ENCODE assay signal across 16 cellular contexts in genomic region chr16:77789646-77790370, GRCh38. TPM values are rescaled to one million over a fixed set of nuclear protein-coding genes. Genes with fewer than 3 reads are reported as not detected.
DNase-seq lines count a peak whose midpoint lies in the region; FAIRE-seq and TF ChIP-seq lines count a peak whose summit lies in the region.
"Had no signal": no experiment of that assay in that cellular context is flagged by ENCODE, and none has a peak within 500 bp of the region (broad histone marks: within the 10 kb centered on the region; RNA-seq: fewer than 3 reads in every experiment).

No MANE protein-coding gene starts in this region.

- no peak overlapping the region for H3K27ac Mint-ChIP-seq in astrocyte (ENCODE audit: unreplicated experiment)
- H3K27ac Mint-ChIP-seq: activated CD8-positive, alpha-beta T cell treated with anti-CD3 and anti-CD28 coated beads, Interleukin-2, amount 10 ng/mL, durations not matched to agents 7 days and 5 days; activated naive CD8-positive, alpha-beta T cell treated with anti-CD3 and anti-CD28 coated beads for 36 hours had no signal

- TF ChIP-seq CTCF in astrocyte (IDR thresholded peaks at IDR 0.05; ENCODE audit: insufficient read depth, low read depth, low read length): no peak

- peaks cover 5% of the 10 kb centered on the region for H3K27me3 ChIP-seq in astrocyte (ENCODE audit: insufficient read depth, low read length)
- H3K27me3 ChIP-seq: testis had no signal

- peaks cover 12% of the 10 kb centered on the region for H3K4me1 ChIP-seq in astrocyte (ENCODE audit: insufficient read depth, low read length)

- peaks cover 60% of the 10 kb centered on the region for H3K27me3 Mint-ChIP-seq in astrocyte (ENCODE audit: low read depth, unreplicated experiment)

- DNase-seq in DMS 273 (lab: John Stamatoyannopoulos, UW; ENCODE audit: unreplicated experiment) (peak; percentile 9), DMS 273 treated with DMSO at 0.1 percent for 48 hours (lab: John Stamatoyannopoulos, UW) (no peak), astrocyte (ENCODE audit: low read depth) (no peak), skeletal muscle cell (ENCODE audit: low read depth) (no peak), AG08395 (ENCODE audit: low spot score) (no peak)
- DNase-seq in activated CD8-positive, alpha-beta memory T cell treated with anti-CD3 and anti-CD28 coated beads, Interleukin-2, amount 50 U/mL, for 48 hours: no peak
- DNase-seq in activated T-cell treated with anti-CD3 and anti-CD28 coated beads, Interleukin-2, amount 50 U/mL, for 1 hour: no peak
- DNase-seq: activated CD8-positive, alpha-beta T cell treated with anti-CD3 and anti-CD28 coated beads, Interleukin-2, amount 10 ng/mL, durations not matched to agents 7 days and 5 days; activated naive CD8-positive, alpha-beta T cell treated with anti-CD3 and anti-CD28 coated beads for 36 hours; HCEC 1CT; KG1; NCI-H187; testis had no signal

- no peaks in the 10 kb centered on the region for H3K4me1 Mint-ChIP-seq in astrocyte (ENCODE audit: low read depth, unreplicated experiment)

- no peak overlapping the region for H3K27ac ChIP-seq in astrocyte (ENCODE audit: low read depth, low read length)
- H3K27ac ChIP-seq: 22Rv1, testis had no signal

- H3K4me3 Mint-ChIP-seq in astrocyte (ENCODE audit: unreplicated experiment): peak overlapping the region; percentile 47
- H3K4me3 Mint-ChIP-seq: activated CD8-positive, alpha-beta T cell treated with anti-CD3 and anti-CD28 coated beads, Interleukin-2, amount 10 ng/mL, durations not matched to agents 7 days and 5 days; activated naive CD8-positive, alpha-beta T cell treated with anti-CD3 and anti-CD28 coated beads for 36 hours had no signal

- H3K36me3 ChIP-seq in astrocyte (ENCODE audit: insufficient read depth, low read length): no peaks in the 10 kb centered on the region

- no peaks in the 10 kb centered on the region for H3K36me3 Mint-ChIP-seq in astrocyte (ENCODE audit: low read depth, unreplicated experiment)
- H3K36me3 Mint-ChIP-seq: activated naive CD8-positive, alpha-beta T cell treated with anti-CD3 and anti-CD28 coated beads for 36 hours had no signal

- H3K9me3 Mint-ChIP-seq in astrocyte (ENCODE audit: unreplicated experiment): no peaks in the 10 kb centered on the region
- H3K9me3 Mint-ChIP-seq: activated naive CD8-positive, alpha-beta T cell treated with anti-CD3 and anti-CD28 coated beads for 36 hours had no signal

- no peaks in the 10 kb centered on the region for H3K9me3 ChIP-seq in astrocyte (ENCODE audit: insufficient read depth, low read depth, low read length)
- H3K9me3 ChIP-seq: testis had no signal

- H3K9ac ChIP-seq in astrocyte (ENCODE audit: low read length): peak overlapping the region; percentile 75

- H3K4me2 ChIP-seq in astrocyte (ENCODE audit: low read length): peak overlapping the region; percentile 93

- H4K20me1 ChIP-seq in astrocyte (ENCODE audit: insufficient read depth, low read length): no peaks in the 10 kb centered on the region

- peaks cover 13% of the 10 kb centered on the region for H3K79me2 ChIP-seq in astrocyte (ENCODE audit: insufficient read depth, low read length)

- peak overlapping the region; percentile 12 for H2AFZ ChIP-seq in astrocyte (ENCODE audit: low read depth, low read length)

- peak overlapping the region; percentile 75 for H3K4me3 ChIP-seq in astrocyte (ENCODE audit: insufficient read depth, low read depth, low read length)
- H3K4me3 ChIP-seq in iPS-11a (ENCODE audit: low read depth, low read length): peak overlapping the region; percentile 80
- H3K4me3 ChIP-seq in skeletal muscle cell (ENCODE audit: low read depth, low read length): peak overlapping the region; percentile 73

- no peak for FAIRE-seq in astrocyte (lab: Jason Lieb, UNC)

RNA-seq across cellular contexts. Expression of gene VAT1L, which starts 1.4 kb away (rescaled TPM):
- total RNA-seq in astrocyte: 1.1 and 3.3 TPM in 2 replicates
- total RNA-seq: activated CD8-positive, alpha-beta T cell treated with anti-CD3 and anti-CD28 coated beads, Interleukin-2, amount 10 ng/mL, durations not matched to agents 7 days and 5 days; activated naive CD8-positive, alpha-beta T cell treated with anti-CD3 and anti-CD28 coated beads for 36 hours; T-helper 1 cell treated with Interleukin-12 subunit alpha and Interleukin-12 subunit beta and Interleukin-4 antibody, amounts not matched to agents 30 ng/mL and 1 ng/mL, for 36 hours had no signal
